In the genomic region with DNA sequence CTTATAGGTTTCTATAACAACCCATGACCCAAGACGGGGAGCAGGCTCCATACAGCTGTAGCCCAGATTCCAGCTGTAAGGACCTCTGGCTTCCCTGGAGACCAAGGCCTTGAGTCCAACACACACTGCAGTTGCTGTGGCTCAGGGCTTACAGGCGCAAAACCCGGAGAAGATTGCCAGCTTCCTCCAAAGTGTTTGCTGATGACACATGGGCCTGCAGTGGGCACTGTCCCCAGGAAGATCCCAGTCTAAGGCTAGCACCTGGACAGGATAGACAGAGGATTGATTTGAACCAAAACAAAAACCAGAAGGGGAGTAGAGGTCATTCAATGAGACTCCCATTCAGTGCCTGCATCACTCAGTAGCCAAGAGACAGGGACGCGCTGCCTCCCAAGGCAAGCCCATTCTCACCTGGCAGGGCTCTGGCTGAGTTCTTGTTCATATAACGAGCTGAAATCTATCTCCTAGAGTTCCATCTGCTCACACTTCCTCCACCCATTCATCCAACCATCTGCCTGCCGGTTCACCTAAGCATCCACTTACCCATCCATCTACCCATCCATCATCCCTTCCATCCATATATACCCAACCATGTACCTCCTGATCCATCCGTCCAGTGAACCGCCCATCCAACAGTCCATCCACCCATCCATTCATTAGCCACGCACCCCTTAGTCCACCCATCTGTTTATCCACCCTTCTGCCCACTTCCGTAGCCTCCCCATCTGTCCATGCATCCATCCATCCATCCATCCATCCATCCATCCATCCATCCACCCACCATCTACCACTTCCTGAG, we compare ENCODE assay signal across 2 cellular contexts.
TF ChIP-seq lines count a peak whose summit lies in the region.

No MANE protein-coding gene starts in this region.

TF ChIP-seq in HEK293, 187 proteins besides CTCF, POLR2A, EP300 and RAD21 (continued from another document):
- no peak for TF ChIP-seq ZNF274 (IDR thresholded peaks at IDR 0.05; ENCODE audit: low read length)
- no peak for TF ChIP-seq ZNF274 (tag by site-specific recombination; IDR thresholded peaks at IDR 0.05; ENCODE audit: borderline replicate concordance)
- TF ChIP-seq, protein P1, sequence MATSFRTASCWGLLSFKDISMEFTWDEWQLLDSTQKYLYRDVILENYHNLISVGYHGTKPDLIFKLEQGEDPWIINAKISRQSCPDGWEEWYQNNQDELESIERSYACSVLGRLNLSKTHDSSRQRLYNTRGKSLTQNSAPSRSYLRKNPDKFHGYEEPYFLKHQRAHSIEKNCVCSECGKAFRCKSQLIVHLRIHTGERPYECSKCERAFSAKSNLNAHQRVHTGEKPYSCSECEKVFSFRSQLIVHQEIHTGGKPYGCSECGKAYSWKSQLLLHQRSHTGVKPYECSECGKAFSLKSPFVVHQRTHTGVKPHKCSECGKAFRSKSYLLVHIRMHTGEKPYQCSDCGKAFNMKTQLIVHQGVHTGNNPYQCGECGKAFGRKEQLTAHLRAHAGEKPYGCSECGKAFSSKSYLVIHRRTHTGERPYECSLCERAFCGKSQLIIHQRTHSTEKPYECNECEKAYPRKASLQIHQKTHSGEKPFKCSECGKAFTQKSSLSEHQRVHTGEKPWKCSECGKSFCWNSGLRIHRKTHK (tag by site-specific recombination; IDR thresholded peaks at IDR 0.05): no peak

TF ChIP-seq in HepG2, 621 proteins besides CTCF, POLR2A, EP300 and RAD21:
- TF ChIP-seq ZNF710 (CRISPR knock-in tag; IDR thresholded peaks at IDR 0.05; ENCODE audit: borderline replicate concordance) (no peak), ZNF616 (CRISPR knock-in tag; IDR thresholded peaks at IDR 0.05; ENCODE audit: low read depth) (no peak), PRMT3 (CRISPR knock-in tag; IDR thresholded peaks at IDR 0.05; ENCODE audit: borderline replicate concordance, low read depth) (no peak), ATM (IDR thresholded peaks at IDR 0.05; ENCODE audit: borderline replicate concordance) (no peak), ZNF343 (CRISPR knock-in tag; IDR thresholded peaks at IDR 0.05) (no peak), ZNF335 (CRISPR knock-in tag; IDR thresholded peaks at IDR 0.05) (no peak), HCFC1 (IDR thresholded peaks at IDR 0.05; ENCODE audit: low read depth, low read length) (no peak), NFE2 (CRISPR knock-in tag; IDR thresholded peaks at IDR 0.05) (no peak), ZNF790 (CRISPR knock-in tag; IDR thresholded peaks at IDR 0.05; ENCODE audit: borderline replicate concordance) (no peak), ZBTB38 (CRISPR knock-in tag; IDR thresholded peaks at IDR 0.05) (no peak), CEBPG (CRISPR knock-in tag; IDR thresholded peaks at IDR 0.05) (no peak), ONECUT2 (CRISPR knock-in tag; IDR thresholded peaks at IDR 0.05) (no peak), ZNF766 (CRISPR knock-in tag; IDR thresholded peaks at IDR 0.05; ENCODE audit: borderline replicate concordance) (no peak), ZKSCAN1 (IDR thresholded peaks at IDR 0.05; ENCODE audit: low read length) (no peak)
